In genomic region chr6:44119704-44120262, GRCh38 we compare ENCODE assay signal across 17 cellular contexts. TPM values are rescaled to one million over a fixed set of nuclear protein-coding genes. Genes with fewer than 3 reads are reported as not detected.
DNase-seq lines count a peak whose midpoint lies in the region; ATAC-seq, FAIRE-seq and TF ChIP-seq lines count a peak whose summit lies in the region.
"Had no signal": no experiment of that assay in that cellular context is flagged by ENCODE, and none has a peak within 500 bp of the region (broad histone marks: within the 10 kb centered on the region; RNA-seq: fewer than 3 reads in every experiment).

No MANE protein-coding gene starts in this region.

- in situ Hi-C loops in K562 (cut with MboI) = no loop called here

- ATAC-seq in Right ventricle myocardium inferior (no peak), K562 (peak; percentile 55), lung (ENCODE audit: insufficient read depth, low FRiP score) (peak; percentile 43), upper lobe of left lung (ENCODE audit: low FRiP score in 2 of 2) (peak; percentile 69 to 85), GM21515 (IDR thresholded peaks at IDR 0.05; ENCODE audit: unreplicated experiment) (no peak)

- no peak overlapping the region for H3K4me3 Mint-ChIP-seq in activated naive CD4-positive, alpha-beta T cell treated with anti-CD3 and anti-CD28 coated beads for 36 hours
- H3K4me3 Mint-ChIP-seq: activated T-helper 1 cell treated with anti-CD3 and anti-CD28 coated beads, Interleukin-12 subunit alpha, Interleukin-12 subunit beta, Interleukin-2, Interleukin-4 antibody, amounts not matched to agents 30 ng/mL and 10 ng/mL and 1 ng/mL, durations not matched to agents 14 hours and 24 hours and 36 hours had no signal

- H2AFZ ChIP-seq in K562 (ENCODE audit: low read depth, low read length) = no peak overlapping the region

- TF ChIP-seq EP300 in K562 (IDR thresholded peaks at IDR 0.05; ENCODE audit: low read length) (no peak), upper lobe of left lung (IDR thresholded peaks at IDR 0.05) (peak; percentile 48 to 98 (median 90))

- DNase-seq in cardiac muscle cell (ENCODE audit: low read depth in 1 of 2, low spot score in 1 of 2) (peak in 1 of 2 donors; percentile 40), Right ventricle myocardium inferior (ENCODE audit: missing footprints) (no peak), K562 (ENCODE audit: extremely low read depth in 1 of 4, low spot score in 3 of 4) (peak in 1 of 4 experiments; percentile 40), lung (ENCODE audit: low spot score) (peak; percentile 81), upper lobe of left lung (peak in 1 of 2 donors; percentile 87), NCI-H774 (lab: John Stamatoyannopoulos, UW) (no peak)
- no peak for DNase-seq in activated naive CD4-positive, alpha-beta T cell treated with anti-CD3 and anti-CD28 coated beads for 36 hours
- DNase-seq: activated CD4-positive, alpha-beta T cell treated with anti-CD3 and anti-CD28 coated beads for 48 hours; dorsolateral prefrontal cortex; NCI-H1092 treated with DMSO at 0.1 percent for 48 hours; NCI-H345; T-helper 2 cell had no signal

- peaks cover 80% of the 10 kb centered on the region for H4K20me1 ChIP-seq in K562 (replicated peaks; ENCODE audit: control insufficient read depth, insufficient read depth, low read length)

- 18% methylated on average over 5 of the region's 5 CpGs for WGBS in K562 (ENCODE audit: insufficient coverage, low coverage, missing lambda C conversion rate)
- 43 to 85% methylated on average over 5 of the region's 5 CpGs for WGBS in lung, 2 donors
- 35 to 66% methylated on average over 5 of the region's 5 CpGs for WGBS in upper lobe of left lung, 2 donors

- H3K4me1 ChIP-seq in cardiac muscle cell (ENCODE audit: low read depth) (peaks cover 34% of the 10 kb centered on the region), K562 (replicated peaks in 1 of 2; ENCODE audit: control insufficient read depth in 2 of 2, insufficient read depth in 2 of 2, low read length in 2 of 2) (peaks cover 40 to 79% of the 10 kb centered on the region in 2 experiments), lung (ENCODE audit: control insufficient read depth in 2 of 2, insufficient read depth in 2 of 2, low read length in 2 of 2) (peaks cover 11 to 13% of the 10 kb centered on the region in 2 donors), upper lobe of left lung (peaks cover 33 to 82% (median 52%) of the 10 kb centered on the region in 4 donors)

- no peak overlapping the region for H3K27ac Mint-ChIP-seq in activated naive CD4-positive, alpha-beta T cell treated with anti-CD3 and anti-CD28 coated beads for 36 hours
- H3K27ac Mint-ChIP-seq: activated T-helper 1 cell treated with anti-CD3 and anti-CD28 coated beads, Interleukin-12 subunit alpha, Interleukin-12 subunit beta, Interleukin-2, Interleukin-4 antibody, amounts not matched to agents 30 ng/mL and 10 ng/mL and 1 ng/mL, durations not matched to agents 14 hours and 24 hours and 36 hours had no signal

- TF ChIP-seq CTCF in cardiac muscle cell (IDR thresholded peaks at IDR 0.05; ENCODE audit: low read depth, low read length) (no peak), K562 (IDR thresholded peaks at IDR 0.05 in 2 of 3, conservative IDR thresholded peaks at IDR 0.05 in 1 of 3; ENCODE audit: insufficient read depth in 2 of 3, low read depth in 1 of 3, low read length in 3 of 3) (no peak), lung (IDR thresholded peaks at IDR 0.05; ENCODE audit: control extremely low read depth, extremely low read depth) (no peak), upper lobe of left lung (IDR thresholded peaks at IDR 0.05) (no peak)

- no peaks in the 10 kb centered on the region for H3K27me3 Mint-ChIP-seq in activated naive CD4-positive, alpha-beta T cell treated with anti-CD3 and anti-CD28 coated beads for 36 hours (ENCODE audit: low read depth)

- FAIRE-seq in K562 (lab: Jason Lieb, UNC) = peak; percentile 44
- FAIRE-seq: A204.1 had no signal

- no peak for TF ChIP-seq POLR2A in K562 (conservative IDR thresholded peaks at IDR 0.05)
- peak in 1 of 4 donors; percentile 54 for TF ChIP-seq POLR2A in upper lobe of left lung (IDR thresholded peaks at IDR 0.05)

- peaks cover 65% of the 10 kb centered on the region for H3K4me1 Mint-ChIP-seq in activated naive CD4-positive, alpha-beta T cell treated with anti-CD3 and anti-CD28 coated beads for 36 hours (ENCODE audit: low read depth)

- H3K27ac ChIP-seq in cardiac muscle cell = peak overlapping the region; percentile 63
- H3K27ac ChIP-seq in K562 (ENCODE audit: extremely low read depth, low read depth, low read length) = peak overlapping the region; percentile 29; the same call in 2 of the 3 replicates
- H3K27ac ChIP-seq in lung (ENCODE audit: low read depth in 1 of 2, low read length in 1 of 2) = peak overlapping the region in 1 of 2 donors; percentile 80
- H3K27ac ChIP-seq in upper lobe of left lung = peak overlapping the region; percentile 71 to 93 (median 88)
- H3K27ac ChIP-seq: suprapubic skin had no signal

- H3K36me3 Mint-ChIP-seq in activated naive CD4-positive, alpha-beta T cell treated with anti-CD3 and anti-CD28 coated beads for 36 hours (ENCODE audit: low read depth) = peaks cover 5% of the 10 kb centered on the region

- H3K9me1 ChIP-seq in K562 (ENCODE audit: control insufficient read depth, insufficient read depth, low read length) = peaks cover 8% of the 10 kb centered on the region

- peak overlapping the region in 1 of 2 experiments; percentile 5; a peak in 2 of 4 replicates for H3K9ac ChIP-seq in K562 (ENCODE audit: insufficient read depth in 1 of 2, low read depth in 2 of 2, low read length in 2 of 2)

- H3K27me3 ChIP-seq in cardiac muscle cell = no peaks in the 10 kb centered on the region
- no peaks in the 10 kb centered on the region for H3K27me3 ChIP-seq in K562 (ENCODE audit: control insufficient read depth in 2 of 2, insufficient read depth in 2 of 2, low read length in 2 of 2)
- no peaks in the 10 kb centered on the region for H3K27me3 ChIP-seq in lung (ENCODE audit: control insufficient read depth, insufficient read depth)
- H3K27me3 ChIP-seq in upper lobe of left lung = no peaks in the 10 kb centered on the region
- H3K27me3 ChIP-seq: dorsolateral prefrontal cortex, suprapubic skin had no signal

- POLR2A ChIA-PET in K562 (lab: Yijun Ruan, JAX) = interaction anchor here (1.5 to 4.6 kb wide), 2 partner anchors 10 to 14 kb away, joined by 10 to 14 read pairs; no protein-coding TSS in a partner anchor

- H3K36me3 ChIP-seq in cardiac muscle cell (no peaks in the 10 kb centered on the region), K562 (ENCODE audit: control insufficient read depth, insufficient read depth, low read length) (peaks cover 80% of the 10 kb centered on the region), lung (ENCODE audit: control insufficient read depth in 2 of 2, insufficient read depth in 2 of 2, low read length in 2 of 2) (peaks cover 0 to 6% of the 10 kb centered on the region in 2 donors), upper lobe of left lung (peaks cover 0 to 18% (median 7%) of the 10 kb centered on the region in 4 donors)

- H3K9me3 ChIP-seq in cardiac muscle cell (ENCODE audit: low read depth) = no peaks in the 10 kb centered on the region
- no peaks in the 10 kb centered on the region for H3K9me3 ChIP-seq in K562 (replicated peaks; ENCODE audit: control insufficient read depth, insufficient read depth, low read depth, low read length)
- H3K9me3 ChIP-seq in lung (ENCODE audit: control insufficient read depth in 2 of 2, insufficient read depth in 1 of 2, low read length in 1 of 2) = no peaks in the 10 kb centered on the region
- H3K9me3 ChIP-seq in upper lobe of left lung = no peaks in the 10 kb centered on the region
- H3K9me3 ChIP-seq: suprapubic skin had no signal

- BruUV-seq in K562 (replicated peaks; lab: Mats Ljungman, UMichigan) = no TSS peak

- H3K9me3 Mint-ChIP-seq in activated naive CD4-positive, alpha-beta T cell treated with anti-CD3 and anti-CD28 coated beads for 36 hours = no peaks in the 10 kb centered on the region
- H3K9me3 Mint-ChIP-seq: activated T-helper 1 cell treated with anti-CD3 and anti-CD28 coated beads, Interleukin-12 subunit alpha, Interleukin-12 subunit beta, Interleukin-2, Interleukin-4 antibody, amounts not matched to agents 30 ng/mL and 10 ng/mL and 1 ng/mL, durations not matched to agents 14 hours and 24 hours and 36 hours had no signal

- no peak overlapping the region for H3K4me3 ChIP-seq in cardiac muscle cell
- no peak overlapping the region for H3K4me3 ChIP-seq in K562
- no peak overlapping the region for H3K4me3 ChIP-seq in lung
- H3K4me3 ChIP-seq in upper lobe of left lung = no peak overlapping the region
- H3K4me3 ChIP-seq: dorsolateral prefrontal cortex, suprapubic skin had no signal

- peaks cover 100% of the 10 kb centered on the region for H3K79me2 ChIP-seq in K562 (ENCODE audit: control insufficient read depth, insufficient read depth, low read length)

- H3K4me2 ChIP-seq in K562 (ENCODE audit: insufficient read depth, low read length) = peak overlapping the region; percentile 9

- intact Hi-C loops in Right ventricle myocardium inferior (cut with DNase I) = no loop called here
- intact Hi-C loops in K562 (cut with micrococcal nuclease) = loop anchor here (5.0 kb wide), 1 partner anchor 33 kb away; no protein-coding TSS in a partner anchor
- intact Hi-C loops in activated naive CD4-positive, alpha-beta T cell treated with anti-CD3 and anti-CD28 coated beads for 36 hours (cut with micrococcal nuclease) = no loop called here

- TF ChIP-seq RAD21 in K562 (CRISPR knock-in tag; conservative IDR thresholded peaks at IDR 0.05 in 1 of 2, IDR thresholded peaks at IDR 0.05 in 1 of 2) = no peak

- CTCF ChIA-PET in K562 (lab: Yijun Ruan, JAX; ENCODE audit: low intra/inter-chr PET ratio) = no interaction called here
- CTCF ChIA-PET in activated naive CD4-positive, alpha-beta T cell treated with anti-CD3 and anti-CD28 coated beads for 36 hours (lab: Charles Lee) = interaction anchor here (0.6 kb wide), 1 partner anchor 10 kb away, joined by 6 read pairs; no protein-coding TSS in a partner anchor

RNA-seq across cellular contexts. Expression of gene MRPL14, which starts 7.5 kb away (rescaled TPM):
- total RNA-seq in cardiac muscle cell (66.4 and 78.8 TPM in 2 replicates), Right ventricle myocardium inferior (41.7 TPM), K562 (2014; rRNA removed) (166 and 199 TPM in 2 replicates), K562 (2014; rRNA removed; fragmentation: Illumina TruSeq; extraction: Trizol) (97.5 and 126 TPM in 2 replicates), K562 (2015; rRNA removed; fragmentation: Illumina TruSeq; extraction: Trizol) (130 and 136 TPM in 2 replicates), K562 (2021) (143 and 149 TPM in 2 replicates), lung (10 to 100 TPM; 70.8 to 90.2 TPM), upper lobe of left lung (100 to 1,000 TPM in 3 of 6 donors, 10 to 100 TPM in 3; 89.1 to 164 (median 97.7) TPM)
- polyA plus RNA-seq in cardiac muscle cell (130 and 165 TPM in 2 replicates), K562 (2011; rRNA removed) (145 and 165 TPM in 2 replicates), K562 (2014; fragmentation: Illumina TruSeq; extraction: Trizol) (134 and 163 TPM in 2 replicates), K562 (2014; fragmentation: Nextera tagmentation; extraction: Ambion mirVana) (100 to 1,000 TPM; 414 to 424 TPM), K562 (2014; rRNA removed) (195 and 240 TPM in 2 replicates), lung (100 to 1,000 TPM; 112 to 219 TPM)
- 39.2 and 66.5 TPM in 2 replicates for total RNA-seq in K562 (2011; cell fraction: chromatin; rRNA removed; ENCODE audit: low replicate concordance)
- 54.2 and 60.8 TPM in 2 replicates for total RNA-seq in K562 (2011; cell fraction: nucleolus; rRNA removed)
- 55.7 and 67.6 TPM in 2 replicates for total RNA-seq in K562 (2011; cell fraction: nucleoplasm; rRNA removed)
- polyA plus RNA-seq in K562 (2011; cell fraction: cytosol; rRNA removed) = 149 and 217 TPM in 2 replicates
- 68.7 and 82.6 TPM in 2 replicates for polyA plus RNA-seq in K562 (2011; cell fraction: nucleus; rRNA removed)
- polyA plus RNA-seq in K562 (2012) = 102 and 171 TPM in 2 replicates
- 39.8 and 41.8 TPM in 2 replicates for polyA minus RNA-seq in K562 (2011; rRNA and poly(A)+ RNA removed)
- 38.6 and 39.1 TPM in 2 replicates for polyA minus RNA-seq in K562 (2011; cell fraction: cytosol; rRNA and poly(A)+ RNA removed)
- polyA minus RNA-seq in K562 (2011; cell fraction: nucleus; rRNA and poly(A)+ RNA removed) = 15.3 and 25.4 TPM in 2 replicates
- 10 to 100 TPM; 40.9 to 41.0 TPM for total RNA-seq in activated naive CD4-positive, alpha-beta T cell treated with anti-CD3 and anti-CD28 coated beads for 36 hours

RNA-seq across cellular contexts. Expression of gene TMEM63B, which starts 7.6 kb away (rescaled TPM):
- total RNA-seq in cardiac muscle cell (52.4 and 57.3 TPM in 2 replicates), Right ventricle myocardium inferior (44.5 TPM), K562 (2014; rRNA removed) (12.6 and 22.5 TPM in 2 replicates), K562 (2014; rRNA removed; fragmentation: Illumina TruSeq; extraction: Trizol) (10.8 and 14.4 TPM in 2 replicates), K562 (2015; rRNA removed; fragmentation: Illumina TruSeq; extraction: Trizol) (14.0 and 14.3 TPM in 2 replicates), K562 (2021) (39.2 and 39.4 TPM in 2 replicates), lung (10 to 100 TPM; 93.1 to 94.5 TPM), upper lobe of left lung (100 to 1,000 TPM in 4 of 6 donors, 10 to 100 TPM in 2; 89.8 to 198 (median 128) TPM)
- polyA plus RNA-seq in cardiac muscle cell (51.7 and 54.2 TPM in 2 replicates), K562 (2011; rRNA removed) (37.0 and 59.6 TPM in 2 replicates), K562 (2014; fragmentation: Illumina TruSeq; extraction: Trizol) (32.5 and 35.7 TPM in 2 replicates), K562 (2014; fragmentation: Nextera tagmentation; extraction: Ambion mirVana) (under 1 TPM; 0.14 to 0.17 TPM), K562 (2014; rRNA removed) (26.8 and 31.0 TPM in 2 replicates), lung (10 to 100 TPM; 49.0 to 83.6 TPM)
- total RNA-seq in K562 (2011; cell fraction: chromatin; rRNA removed; ENCODE audit: low replicate concordance) = 125 and 274 TPM in 2 replicates
- total RNA-seq in K562 (2011; cell fraction: nucleolus; rRNA removed) = 162 and 166 TPM in 2 replicates
- 160 TPM in 2 replicates for total RNA-seq in K562 (2011; cell fraction: nucleoplasm; rRNA removed)
- polyA plus RNA-seq in K562 (2011; cell fraction: cytosol; rRNA removed) = 69.9 and 86.4 TPM in 2 replicates
- polyA plus RNA-seq in K562 (2011; cell fraction: nucleus; rRNA removed) = 128 and 148 TPM in 2 replicates
- 27.9 and 28.7 TPM in 2 replicates for polyA plus RNA-seq in K562 (2012)
- polyA minus RNA-seq in K562 (2011; rRNA and poly(A)+ RNA removed) = 52.7 and 68.9 TPM in 2 replicates
- polyA minus RNA-seq in K562 (2011; cell fraction: cytosol; rRNA and poly(A)+ RNA removed) = 35.2 and 46.9 TPM in 2 replicates
- 25.6 and 33.4 TPM in 2 replicates for polyA minus RNA-seq in K562 (2011; cell fraction: nucleus; rRNA and poly(A)+ RNA removed)
- total RNA-seq in activated naive CD4-positive, alpha-beta T cell treated with anti-CD3 and anti-CD28 coated beads for 36 hours = 1 to 10 TPM; 7.8 to 8.3 TPM

RNA-seq across cellular contexts. Expression of gene CAPN11, which starts 38.8 kb away (rescaled TPM):
- not detected in 2 replicates for total RNA-seq in cardiac muscle cell
- not detected in 2 replicates for polyA plus RNA-seq in cardiac muscle cell
- 0.27 TPM for total RNA-seq in Right ventricle myocardium inferior
- 2.2 and 4.6 TPM in 2 replicates for total RNA-seq in K562 (2011; cell fraction: chromatin; rRNA removed; ENCODE audit: low replicate concordance)
- 1.8 and 2.5 TPM in 2 replicates for total RNA-seq in K562 (2011; cell fraction: nucleolus; rRNA removed)
- 1.6 and 1.9 TPM in 2 replicates for total RNA-seq in K562 (2011; cell fraction: nucleoplasm; rRNA removed)
- 0.20 and 0.41 TPM in 2 replicates for total RNA-seq in K562 (2014; rRNA removed)
- total RNA-seq in K562 (2014; rRNA removed; fragmentation: Illumina TruSeq; extraction: Trizol) = 0.13 and 0.18 TPM in 2 replicates
- total RNA-seq in K562 (2015; rRNA removed; fragmentation: Illumina TruSeq; extraction: Trizol) = 0.07 and 0.11 TPM in 2 replicates
- 0.07 and 0.18 TPM in 2 replicates for total RNA-seq in K562 (2021)
- polyA plus RNA-seq in K562 (2011; rRNA removed) = 0.30 and 0.46 TPM in 2 replicates
- polyA plus RNA-seq in K562 (2011; cell fraction: cytosol; rRNA removed) = 0.15 and 0.57 TPM in 2 replicates
- 3.4 and 5.7 TPM in 2 replicates for polyA plus RNA-seq in K562 (2011; cell fraction: nucleus; rRNA removed)
- polyA plus RNA-seq in K562 (2012) = 0.35 and 1.5 TPM in 2 replicates
- 0.15 and 0.19 TPM in 2 replicates for polyA plus RNA-seq in K562 (2014; fragmentation: Illumina TruSeq; extraction: Trizol)
- polyA plus RNA-seq in K562 (2014; fragmentation: Nextera tagmentation; extraction: Ambion mirVana) = under 1 TPM in 1 of 2 experiments, not detected in 1; 0.03 TPM
- 0.04 and 0.61 TPM in 2 replicates for polyA plus RNA-seq in K562 (2014; rRNA removed)
- 0.24 and 0.25 TPM in 2 replicates for polyA minus RNA-seq in K562 (2011; rRNA and poly(A)+ RNA removed)
- 0.48 TPM in 1 of 2 replicates, not detected in the other for polyA minus RNA-seq in K562 (2011; cell fraction: cytosol; rRNA and poly(A)+ RNA removed)
- 0.67 and 0.81 TPM in 2 replicates for polyA minus RNA-seq in K562 (2011; cell fraction: nucleus; rRNA and poly(A)+ RNA removed)
- under 1 TPM in 1 of 2 donors, not detected in 1; 0.15 TPM for total RNA-seq in lung
- under 1 TPM; 0.07 to 0.30 TPM for polyA plus RNA-seq in lung
- total RNA-seq in upper lobe of left lung = under 1 TPM in 4 of 6 donors, not detected in 2; 0.30 to 0.81 (median 0.52) TPM
- not detected for total RNA-seq in activated naive CD4-positive, alpha-beta T cell treated with anti-CD3 and anti-CD28 coated beads for 36 hours
- total RNA-seq: activated T-helper 1 cell treated with anti-CD3 and anti-CD28 coated beads, Interleukin-12 subunit alpha, Interleukin-12 subunit beta, Interleukin-2, Interleukin-4 antibody, amounts not matched to agents 30 ng/mL and 10 ng/mL and 1 ng/mL, durations not matched to agents 14 hours and 24 hours and 36 hours had no signal
- polyA plus RNA-seq: neural cell had no signal

Comparison
In these comparisons a context has a peak if more than half of its experiments do, and no peak if none do; other contexts are left out.
1. ATAC-seq: peak in K562 (single experiment), lung (single experiment) and upper lobe of left lung (2 of 2); none in Right ventricle myocardium inferior (single experiment) and GM21515 (single experiment).